In the genomic region with DNA sequence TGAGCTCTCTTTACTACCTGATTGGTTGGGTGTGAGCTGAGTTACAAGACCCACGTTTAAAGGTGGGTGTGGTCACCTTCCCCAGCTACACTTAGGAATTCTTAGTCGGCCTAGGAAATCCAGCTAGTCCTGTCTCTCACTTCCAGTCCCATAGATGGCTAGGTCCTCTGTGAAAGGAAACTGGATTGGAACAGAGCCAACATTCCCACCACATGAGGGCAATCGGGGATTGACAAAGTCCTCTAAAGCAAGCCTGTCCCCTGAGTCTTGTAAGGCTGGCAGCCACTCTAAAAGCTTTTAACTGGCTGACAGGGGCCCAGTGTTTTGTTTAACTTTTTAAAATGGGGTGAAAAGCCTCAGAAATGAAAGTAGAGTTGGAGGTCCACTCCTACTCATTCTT, we compare ENCODE assay signal across 15 cellular contexts. TPM values are rescaled to one million over a fixed set of nuclear protein-coding genes. Genes with fewer than 3 reads are reported as not detected.
A peak's percentile ranks its signal among the peaks of the same experiment; 100 is the strongest.
DNase-seq lines count a peak whose midpoint lies in the region; ATAC-seq and TF ChIP-seq lines count a peak whose summit lies in the region.
"Had no signal": no experiment of that assay in that cellular context is flagged by ENCODE, and none has a peak within 500 bp of the region (broad histone marks: within the 10 kb centered on the region; RNA-seq: fewer than 3 reads in every experiment).

No MANE protein-coding gene starts in this region.

- DNase-seq in activated CD8-positive, alpha-beta T cell treated with anti-CD3 and anti-CD28 coated beads for 36 hours: no peak
- DNase-seq in activated CD8-positive, alpha-beta T cell treated with anti-CD3 and anti-CD28 coated beads, Interleukin-2, amount 10 ng/mL, durations not matched to agents 7 days and 5 days: no peak
- peak; percentile 69 for DNase-seq in OCI-M1 (lab: John Stamatoyannopoulos, UW)
- DNase-seq in fibroblast of pulmonary artery (ENCODE audit: low read depth): peak; percentile 21
- no peak for DNase-seq in activated naive CD4-positive, alpha-beta T cell treated with anti-CD3 and anti-CD28 coated beads, Interleukin-2, amount 50 U/mL, for 16 hours
- DNase-seq in activated CD8-positive, alpha-beta memory T cell treated with anti-CD3 and anti-CD28 coated beads for 24 hours: no peak
- DNase-seq: CD4-positive, CD25-positive, alpha-beta regulatory T cell; DMS53; H7; NCI-H1436; NCI-H2029; NCI-H524 treated with DMSO at 0.1 percent for 48 hours; T-cell had no signal

- POLR2A ChIA-PET in activated CD8-positive, alpha-beta T cell treated with anti-CD3 and anti-CD28 coated beads for 36 hours (lab: Charles Lee): no interaction called here
- POLR2A ChIA-PET in activated CD8-positive, alpha-beta T cell treated with anti-CD3 and anti-CD28 coated beads, Interleukin-2, amount 10 ng/mL, durations not matched to agents 7 days and 5 days (lab: Charles Lee): no interaction called here

- H3K4me3 ChIP-seq in fibroblast of pulmonary artery (replicated peaks; ENCODE audit: low read depth, low read length): no peak overlapping the region

- no peaks in the 10 kb centered on the region for H3K27me3 Mint-ChIP-seq in activated CD8-positive, alpha-beta T cell treated with anti-CD3 and anti-CD28 coated beads for 36 hours
- no peaks in the 10 kb centered on the region for H3K27me3 Mint-ChIP-seq in activated CD8-positive, alpha-beta T cell treated with anti-CD3 and anti-CD28 coated beads, Interleukin-2, amount 10 ng/mL, durations not matched to agents 7 days and 5 days (ENCODE audit: low read depth)
- H3K27me3 Mint-ChIP-seq: B cell; CD4-positive, CD25-positive, alpha-beta regulatory T cell; T-cell had no signal

- H3K4me1 Mint-ChIP-seq in activated CD8-positive, alpha-beta T cell treated with anti-CD3 and anti-CD28 coated beads for 36 hours (ENCODE audit: low read depth): peaks cover 7% of the 10 kb centered on the region
- H3K4me1 Mint-ChIP-seq in activated CD8-positive, alpha-beta T cell treated with anti-CD3 and anti-CD28 coated beads, Interleukin-2, amount 10 ng/mL, durations not matched to agents 7 days and 5 days (ENCODE audit: low read depth): no peaks in the 10 kb centered on the region
- H3K4me1 Mint-ChIP-seq: B cell, T-cell had no signal

- intact Hi-C loops in activated CD8-positive, alpha-beta T cell treated with anti-CD3 and anti-CD28 coated beads for 36 hours (cut with micrococcal nuclease): no loop called here

- no peak for TF ChIP-seq CTCF in activated CD8-positive, alpha-beta T cell treated with anti-CD3 and anti-CD28 coated beads for 36 hours (IDR thresholded peaks at IDR 0.05)
- TF ChIP-seq CTCF in fibroblast of pulmonary artery (IDR thresholded peaks at IDR 0.05; ENCODE audit: low read length, missing control alignments): no peak

- no peak for ATAC-seq in activated CD8-positive, alpha-beta T cell treated with anti-CD3 and anti-CD28 coated beads for 36 hours
- no peak for ATAC-seq in activated CD8-positive, alpha-beta T cell treated with anti-CD3 and anti-CD28 coated beads, Interleukin-2, amount 10 ng/mL, durations not matched to agents 7 days and 5 days
- ATAC-seq in HG03159 (IDR thresholded peaks at IDR 0.05; ENCODE audit: unreplicated experiment): no peak
- ATAC-seq: T-cell had no signal

- CTCF ChIA-PET in activated CD8-positive, alpha-beta T cell treated with anti-CD3 and anti-CD28 coated beads for 36 hours (lab: Charles Lee): interaction anchor here (1.2 kb wide), 1 partner anchor 18 kb away, joined by 4 read pairs; no protein-coding TSS in a partner anchor
- CTCF ChIA-PET in activated CD8-positive, alpha-beta T cell treated with anti-CD3 and anti-CD28 coated beads, Interleukin-2, amount 10 ng/mL, durations not matched to agents 7 days and 5 days (lab: Charles Lee): interaction anchor here (1.7 to 1.9 kb wide), 2 partner anchors 15 to 86 kb away, joined by 3 to 6 read pairs; no protein-coding TSS in a partner anchor

- peaks cover 47% of the 10 kb centered on the region for H3K9me3 Mint-ChIP-seq in activated CD8-positive, alpha-beta T cell treated with anti-CD3 and anti-CD28 coated beads for 36 hours
- H3K9me3 Mint-ChIP-seq in activated CD8-positive, alpha-beta T cell treated with anti-CD3 and anti-CD28 coated beads, Interleukin-2, amount 10 ng/mL, durations not matched to agents 7 days and 5 days (ENCODE audit: insufficient read depth): peaks cover 44% of the 10 kb centered on the region

- H3K4me3 Mint-ChIP-seq in activated CD8-positive, alpha-beta T cell treated with anti-CD3 and anti-CD28 coated beads for 36 hours: no peak overlapping the region
- H3K4me3 Mint-ChIP-seq in activated CD8-positive, alpha-beta T cell treated with anti-CD3 and anti-CD28 coated beads, Interleukin-2, amount 10 ng/mL, durations not matched to agents 7 days and 5 days: no peak overlapping the region
- H3K4me3 Mint-ChIP-seq: B cell; CD4-positive, CD25-positive, alpha-beta regulatory T cell; T-cell had no signal

- peak overlapping the region; percentile 40 for H3K27ac Mint-ChIP-seq in activated CD8-positive, alpha-beta T cell treated with anti-CD3 and anti-CD28 coated beads for 36 hours
- no peak overlapping the region for H3K27ac Mint-ChIP-seq in activated CD8-positive, alpha-beta T cell treated with anti-CD3 and anti-CD28 coated beads, Interleukin-2, amount 10 ng/mL, durations not matched to agents 7 days and 5 days
- H3K27ac Mint-ChIP-seq: B cell; CD4-positive, CD25-positive, alpha-beta regulatory T cell had no signal

- H3K36me3 Mint-ChIP-seq in activated CD8-positive, alpha-beta T cell treated with anti-CD3 and anti-CD28 coated beads for 36 hours (ENCODE audit: low read depth): peaks cover 65% of the 10 kb centered on the region
- peaks cover 38% of the 10 kb centered on the region for H3K36me3 Mint-ChIP-seq in activated CD8-positive, alpha-beta T cell treated with anti-CD3 and anti-CD28 coated beads, Interleukin-2, amount 10 ng/mL, durations not matched to agents 7 days and 5 days (ENCODE audit: low read depth)

RNA-seq across cellular contexts. Expression of a gene that starts 15.1 kb away (rescaled TPM):
- total RNA-seq in activated CD8-positive, alpha-beta T cell treated with anti-CD3 and anti-CD28 coated beads for 36 hours: 1 to 10 TPM; 7.2 to 7.3 TPM
- 10 to 100 TPM; 10.2 to 12.5 TPM for total RNA-seq in activated CD8-positive, alpha-beta T cell treated with anti-CD3 and anti-CD28 coated beads, Interleukin-2, amount 10 ng/mL, durations not matched to agents 7 days and 5 days

Comparison
In these comparisons a context has a peak if more than half of its experiments do, and no peak if none do; other contexts are left out.
1. DNase-seq: peak in OCI-M1 (single experiment) and fibroblast of pulmonary artery (single experiment); none in activated CD8-positive, alpha-beta T cell treated with anti-CD3 and anti-CD28 coated beads for 36 hours (single experiment), activated CD8-positive, alpha-beta T cell treated with anti-CD3 and anti-CD28 coated beads, Interleukin-2, amount 10 ng/mL, durations not matched to agents 7 days and 5 days (single experiment), activated naive CD4-positive, alpha-beta T cell treated with anti-CD3 and anti-CD28 coated beads, Interleukin-2, amount 50 U/mL, for 16 hours (single experiment) and activated CD8-positive, alpha-beta memory T cell treated with anti-CD3 and anti-CD28 coated beads for 24 hours (single experiment).